ENCODE assay signal across 9 cellular contexts in genomic region chr6:1388927-1389790, GRCh38. TPM values are rescaled to one million over a fixed set of nuclear protein-coding genes. Genes with fewer than 3 reads are reported as not detected.
A peak's percentile ranks its signal among the peaks of the same experiment; 100 is the strongest.
DNase-seq lines count a peak whose midpoint lies in the region; ATAC-seq and TF ChIP-seq lines count a peak whose summit lies in the region.
"Had no signal": no experiment of that assay in that cellular context is flagged by ENCODE, and none has a peak within 500 bp of the region (broad histone marks: within the 10 kb centered on the region; RNA-seq: fewer than 3 reads in every experiment).

FOXF2 (plus strand) TSS chr6:1389576; CDS start chr6:1389948, 372 bp downstream.

- no peak for ATAC-seq in activated naive CD8-positive, alpha-beta T cell treated with anti-CD3 and anti-CD28 coated beads, Interleukin-2, amount 50 U/mL, for 24 hours
- ATAC-seq in GM18520 (IDR thresholded peaks at IDR 0.05; ENCODE audit: unreplicated experiment): no peak

- peaks cover 10 to 79% (median 57%) of the 10 kb centered on the region in 4 donors for H3K4me1 ChIP-seq in stomach

- peaks cover 75% of the 10 kb centered on the region for H3K27me3 Mint-ChIP-seq in activated naive CD8-positive, alpha-beta T cell treated with anti-CD3 and anti-CD28 coated beads, Interleukin-2, amount 50 U/mL, for 24 hours

- H3K27ac Mint-ChIP-seq in activated naive CD8-positive, alpha-beta T cell treated with anti-CD3 and anti-CD28 coated beads, Interleukin-2, amount 50 U/mL, for 24 hours: no peak within 1 kb of the TSS

- H3K36me3 Mint-ChIP-seq in activated naive CD8-positive, alpha-beta T cell treated with anti-CD3 and anti-CD28 coated beads, Interleukin-2, amount 50 U/mL, for 24 hours (ENCODE audit: low read depth): no peaks in the 10 kb centered on the region

- peak within 1 kb of the TSS; percentile 72 to 90 (median 83) for H3K27ac ChIP-seq in stomach

- WGBS in stomach, 5 donors: 1 to 7% (median 3%) methylated on average over 34 to 82 of the region's 84 CpGs

- peaks cover 14 to 100% (median 93%) of the 10 kb centered on the region in 3 donors for H3K27me3 ChIP-seq in stomach

- H3K9me3 Mint-ChIP-seq in activated naive CD8-positive, alpha-beta T cell treated with anti-CD3 and anti-CD28 coated beads, Interleukin-2, amount 50 U/mL, for 24 hours: no peaks in the 10 kb centered on the region

- H3K4me1 Mint-ChIP-seq in activated naive CD8-positive, alpha-beta T cell treated with anti-CD3 and anti-CD28 coated beads, Interleukin-2, amount 50 U/mL, for 24 hours: peaks cover 16% of the 10 kb centered on the region

- peak within 1 kb of the TSS; percentile 67 for H3K4me3 Mint-ChIP-seq in activated naive CD8-positive, alpha-beta T cell treated with anti-CD3 and anti-CD28 coated beads, Interleukin-2, amount 50 U/mL, for 24 hours

- H3K9me3 ChIP-seq in stomach: no peaks in the 10 kb centered on the region

- no peaks in the 10 kb centered on the region for H3K36me3 ChIP-seq in stomach

- no peak for TF ChIP-seq EP300 in stomach (IDR thresholded peaks at IDR 0.05)

- intact Hi-C loops in stomach (cut with DNase I; ENCODE audit: low total_unique reads): loop anchor here (5.0 to 10.0 kb wide), 2 partner anchors 674 to 797 kb away; no protein-coding TSS in a partner anchor

- no peak for TF ChIP-seq POLR2A in stomach (IDR thresholded peaks at IDR 0.05)

- no peak for TF ChIP-seq CTCF in stomach (IDR thresholded peaks at IDR 0.05)

- DNase-seq in NCI-H82 (lab: John Stamatoyannopoulos, UW): peak; percentile 45
- DNase-seq in NCI-H82 treated with DMSO at 0.1 percent for 48 hours (lab: John Stamatoyannopoulos, UW; ENCODE audit: unreplicated experiment): no peak
- DNase-seq in activated naive CD8-positive, alpha-beta T cell treated with anti-CD3 and anti-CD28 coated beads, Interleukin-2, amount 50 U/mL, for 24 hours: no peak
- peak; percentile 76 for DNase-seq in iPS-NIHi7 (ENCODE audit: extremely low spot score)
- DNase-seq in stomach: no peak
- no peak for DNase-seq in activated CD4-positive, CD25-positive, alpha-beta regulatory T cell (lab: John Stamatoyannopoulos, UW)
- DNase-seq in stimulated activated CD4-positive, alpha-beta T cell treated with anti-CD3 and anti-CD28 coated beads, Interleukin-4, amount 100 ng/mL, for 4 hours: no peak
- DNase-seq: DND-41 had no signal

- peak within 1 kb of the TSS; percentile 56 to 61 (median 60) for H3K4me3 ChIP-seq in stomach

RNA-seq across cellular contexts. Expression of gene FOXF2, which starts in this region (rescaled TPM):
- total RNA-seq in stomach: 100 to 1,000 TPM in 1 of 5 donors, 10 to 100 TPM in 3, 1 to 10 TPM in 1; 9.6 to 104 (median 14.1) TPM
- 10 to 100 TPM; 17.7 to 32.2 (median 20.7) TPM for polyA plus RNA-seq in stomach

Comparison
In these comparisons a context has a peak if more than half of its experiments do, and no peak if none do; other contexts are left out.
1. DNase-seq: peak in NCI-H82 (single experiment) and iPS-NIHi7 (single experiment); none in NCI-H82 treated with DMSO at 0.1 percent for 48 hours (single experiment), activated naive CD8-positive, alpha-beta T cell treated with anti-CD3 and anti-CD28 coated beads, Interleukin-2, amount 50 U/mL, for 24 hours (single experiment), stomach (single experiment), activated CD4-positive, CD25-positive, alpha-beta regulatory T cell (0 of 4) and stimulated activated CD4-positive, alpha-beta T cell treated with anti-CD3 and anti-CD28 coated beads, Interleukin-4, amount 100 ng/mL, for 4 hours (0 of 2).